ENCODE assay signal across 11 cellular contexts in genomic region chr4:98430708-98431403, GRCh38.
DNase-seq lines count a peak whose midpoint lies in the region; ATAC-seq and TF ChIP-seq lines count a peak whose summit lies in the region.
"Had no signal": no experiment of that assay in that cellular context is flagged by ENCODE, and none has a peak within 500 bp of the region (broad histone marks: within the 10 kb centered on the region; RNA-seq: fewer than 3 reads in every experiment).

No MANE protein-coding gene starts in this region.

- H3K4me1 Mint-ChIP-seq in effector memory CD8-positive, alpha-beta T cell (ENCODE audit: low read depth in 2 of 2) = no peaks in the 10 kb centered on the region

- DNase-seq in AG08396 (ENCODE audit: low spot score) = peak; percentile 65
- DNase-seq in HS-5 (ENCODE audit: low read depth) = peak; percentile 88
- peak; percentile 88 for DNase-seq in brain microvascular endothelial cell
- no peak for DNase-seq in lung (ENCODE audit: low spot score)
- no peak for DNase-seq in effector memory CD8-positive, alpha-beta T cell
- DNase-seq in ecto neural progenitor cell (ENCODE audit: low spot score) = no peak
- no peak for DNase-seq in right cardiac atrium
- no peak for DNase-seq in NCI-H2196 treated with DMSO at 0.1 percent for 48 hours (lab: John Stamatoyannopoulos, UW; ENCODE audit: unreplicated experiment)
- DNase-seq: activated CD4-positive, alpha-beta T cell treated with anti-CD3 and anti-CD28 coated beads, Interleukin-2, amount 50 U/mL, for 4 hours; anterior cingulate cortex; NCI-H2107 had no signal

- H3K4me3 Mint-ChIP-seq in effector memory CD8-positive, alpha-beta T cell = no peak overlapping the region

- 72 to 90% methylated on average over 4 of the region's 4 CpGs for WGBS in lung, 2 donors
- WGBS in right cardiac atrium = 91% methylated on average over 4 of the region's 4 CpGs

- peaks cover 5 to 8% of the 10 kb centered on the region in 2 donors for H3K9me3 Mint-ChIP-seq in effector memory CD8-positive, alpha-beta T cell

- peaks cover 4% of the 10 kb centered on the region for H3K36me3 Mint-ChIP-seq in effector memory CD8-positive, alpha-beta T cell (ENCODE audit: insufficient read depth)

- H3K36me3 ChIP-seq in brain microvascular endothelial cell (replicated peaks) (peaks cover 8% of the 10 kb centered on the region), lung (ENCODE audit: control insufficient read depth in 2 of 2, insufficient read depth in 2 of 2, low read length in 2 of 2) (peaks cover 1 to 6% of the 10 kb centered on the region in 2 donors)

- H3K27ac ChIP-seq in brain microvascular endothelial cell (peak overlapping the region; percentile 19), lung (ENCODE audit: low read depth in 1 of 2, low read length in 1 of 2) (no peak overlapping the region), right cardiac atrium (ENCODE audit: low read length) (no peak overlapping the region)

- ATAC-seq in lung (ENCODE audit: insufficient read depth, low FRiP score) = peak; percentile 89
- ATAC-seq in effector memory CD8-positive, alpha-beta T cell (replicated peaks) = no peak
- no peak for ATAC-seq in right cardiac atrium

- in situ Hi-C loops in brain microvascular endothelial cell (cut with HindIII; ENCODE audit: low pct_ligation_motif_present, low sequenced_read_pairs) = no loop called here

- H3K27me3 Mint-ChIP-seq in effector memory CD8-positive, alpha-beta T cell = no peaks in the 10 kb centered on the region

- intact Hi-C loops in right cardiac atrium (cut with DNase I) = no loop called here

- no peaks in the 10 kb centered on the region for H3K4me1 ChIP-seq in lung (ENCODE audit: control insufficient read depth in 2 of 2, insufficient read depth in 2 of 2, low read length in 2 of 2)
- H3K4me1 ChIP-seq in right cardiac atrium (ENCODE audit: control insufficient read depth, insufficient read depth, low read length) = no peaks in the 10 kb centered on the region

- TF ChIP-seq CTCF in brain microvascular endothelial cell (IDR thresholded peaks at IDR 0.05; ENCODE audit: low read depth, low read length, missing control alignments) (no peak), lung (IDR thresholded peaks at IDR 0.05; ENCODE audit: control extremely low read depth, extremely low read depth) (no peak)

- no peak overlapping the region for H3K4me3 ChIP-seq in brain microvascular endothelial cell (ENCODE audit: low read depth, low read length)
- no peak overlapping the region for H3K4me3 ChIP-seq in lung
- no peak overlapping the region for H3K4me3 ChIP-seq in right cardiac atrium (ENCODE audit: low read length)

- H3K27me3 ChIP-seq in brain microvascular endothelial cell (replicated peaks) (no peaks in the 10 kb centered on the region), lung (ENCODE audit: control insufficient read depth, insufficient read depth) (no peaks in the 10 kb centered on the region), right cardiac atrium (ENCODE audit: control insufficient read depth, insufficient read depth) (no peaks in the 10 kb centered on the region)

- no peak overlapping the region for H3K27ac Mint-ChIP-seq in effector memory CD8-positive, alpha-beta T cell

- H3K9me3 ChIP-seq in lung (ENCODE audit: control insufficient read depth in 2 of 2, insufficient read depth in 1 of 2, low read length in 1 of 2) (no peaks in the 10 kb centered on the region), right cardiac atrium (ENCODE audit: control insufficient read depth, low read length) (no peaks in the 10 kb centered on the region)

Comparison
In these comparisons a context has a peak if more than half of its experiments do, and no peak if none do; other contexts are left out.
1. DNase-seq: peak in AG08396 (single experiment), HS-5 (single experiment) and brain microvascular endothelial cell (single experiment); none in lung (single experiment), effector memory CD8-positive, alpha-beta T cell (0 of 3), ecto neural progenitor cell (single experiment), right cardiac atrium (0 of 3) and NCI-H2196 treated with DMSO at 0.1 percent for 48 hours (single experiment).